Comparison of ENCODE assay signal across 1 cellular context in genomic region chr17:51118330-51119195, GRCh38.
TF ChIP-seq lines count a peak whose summit lies in the region.

No MANE protein-coding gene starts in this region.

TF ChIP-seq in HCT116, 20 proteins besides CTCF, POLR2A, EP300 and RAD21 (continued from another document):
- TF ChIP-seq SIN3A (IDR thresholded peaks at IDR 0.05; ENCODE audit: low read depth) (no peak), YY1 (IDR thresholded peaks at IDR 0.05; ENCODE audit: extremely low read depth, insufficient replicate concordance, low read depth, low read length) (no peak), ELF1 (IDR thresholded peaks at IDR 0.05; ENCODE audit: borderline replicate concordance, low read depth) (no peak)
